9 cellular contexts compared by ENCODE assay signal in the genomic region with DNA sequence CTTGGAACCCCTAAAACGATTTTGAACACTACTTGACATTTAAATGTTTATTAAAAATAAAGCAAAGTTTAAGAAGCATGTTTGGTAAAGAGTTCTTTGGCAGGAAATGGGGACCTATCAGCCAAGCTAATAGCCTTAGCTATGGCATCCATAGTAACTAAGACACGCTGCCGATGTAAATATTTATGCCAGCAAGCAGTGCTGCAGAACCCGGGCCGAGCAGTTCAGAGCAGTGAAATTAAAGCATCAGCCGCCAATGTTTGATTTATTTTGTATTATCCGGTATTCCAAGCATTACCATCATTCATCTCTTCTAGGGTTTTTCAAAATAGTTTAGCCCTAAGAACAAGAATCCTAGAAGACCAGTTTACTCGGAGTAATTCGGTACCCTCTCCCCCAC.
DNase-seq lines count a peak whose midpoint lies in the region; ATAC-seq, FAIRE-seq and TF ChIP-seq lines count a peak whose summit lies in the region.
"Had no signal": no experiment of that assay in that cellular context is flagged by ENCODE, and none has a peak within 500 bp of the region (broad histone marks: within the 10 kb centered on the region; RNA-seq: fewer than 3 reads in every experiment).

No MANE protein-coding gene starts in this region.

- peak overlapping the region in 2 of 3 experiments; percentile 18 to 37 for H3K4me3 ChIP-seq in keratinocyte (ENCODE audit: control insufficient read depth in 2 of 3, extremely low read depth in 1 of 3, insufficient read depth in 2 of 3, low read depth in 1 of 3, low read length in 3 of 3)
- peak overlapping the region; percentile 21 for H3K4me3 ChIP-seq in thymus (ENCODE audit: low read length)

- H3K27ac Mint-ChIP-seq in activated T-cell treated with anti-CD3 and anti-CD28 coated beads, Interleukin-2, amount 50 U/mL, for 72 hours, result peak overlapping the region; percentile 98
- peak overlapping the region; percentile 98 for H3K27ac Mint-ChIP-seq in activated T-helper 1 cell treated with anti-CD3 and anti-CD28 coated beads, Interleukin-12 subunit alpha, Interleukin-12 subunit beta, Interleukin-2, Interleukin-4 antibody, amounts not matched to agents 30 ng/mL and 10 ng/mL and 1 ng/mL, durations not matched to agents 14 hours and 24 hours and 36 hours

- no peak for ATAC-seq in activated T-cell treated with anti-CD3 and anti-CD28 coated beads, Interleukin-2, amount 50 U/mL, for 72 hours (replicated peaks in 1 of 2)
- ATAC-seq in SK-N-SH treated with all-trans-retinoic acid at 6 μM for 48 hours, result no peak

- H3K4me3 Mint-ChIP-seq in activated T-cell treated with anti-CD3 and anti-CD28 coated beads, Interleukin-2, amount 50 U/mL, for 72 hours, result peak overlapping the region; percentile 75 to 84
- H3K4me3 Mint-ChIP-seq in activated T-helper 1 cell treated with anti-CD3 and anti-CD28 coated beads, Interleukin-12 subunit alpha, Interleukin-12 subunit beta, Interleukin-2, Interleukin-4 antibody, amounts not matched to agents 30 ng/mL and 10 ng/mL and 1 ng/mL, durations not matched to agents 14 hours and 24 hours and 36 hours, result peak overlapping the region; percentile 78

- no peaks in the 10 kb centered on the region for H3K27me3 Mint-ChIP-seq in activated T-cell treated with anti-CD3 and anti-CD28 coated beads, Interleukin-2, amount 50 U/mL, for 72 hours (ENCODE audit: low read depth)
- H3K27me3 Mint-ChIP-seq in activated T-helper 1 cell treated with anti-CD3 and anti-CD28 coated beads, Interleukin-12 subunit alpha, Interleukin-12 subunit beta, Interleukin-2, Interleukin-4 antibody, amounts not matched to agents 30 ng/mL and 10 ng/mL and 1 ng/mL, durations not matched to agents 14 hours and 24 hours and 36 hours (ENCODE audit: insufficient read depth), result no peaks in the 10 kb centered on the region

- H3K27me3 ChIP-seq in keratinocyte (ENCODE audit: control insufficient read depth, extremely low read depth, insufficient read depth, low read length) (no peaks in the 10 kb centered on the region), thymus (ENCODE audit: control insufficient read depth, insufficient read depth) (no peaks in the 10 kb centered on the region)

- no peaks in the 10 kb centered on the region for H3K9me3 Mint-ChIP-seq in activated T-cell treated with anti-CD3 and anti-CD28 coated beads, Interleukin-2, amount 50 U/mL, for 72 hours
- H3K9me3 Mint-ChIP-seq in activated T-helper 1 cell treated with anti-CD3 and anti-CD28 coated beads, Interleukin-12 subunit alpha, Interleukin-12 subunit beta, Interleukin-2, Interleukin-4 antibody, amounts not matched to agents 30 ng/mL and 10 ng/mL and 1 ng/mL, durations not matched to agents 14 hours and 24 hours and 36 hours, result no peaks in the 10 kb centered on the region

- intact Hi-C loops in activated T-helper 1 cell treated with anti-CD3 and anti-CD28 coated beads, Interleukin-12 subunit alpha, Interleukin-12 subunit beta, Interleukin-2, Interleukin-4 antibody, amounts not matched to agents 30 ng/mL and 10 ng/mL and 1 ng/mL, durations not matched to agents 14 hours and 24 hours and 36 hours (cut with micrococcal nuclease), result loop anchor here (1.0 to 10.0 kb wide), 10 partner anchors 13 to 1756 kb away; partner anchors contain the start of genes DYNC1H1, EVL, HSP90AA1 and RCOR1

- H3K27ac ChIP-seq in keratinocyte (ENCODE audit: control insufficient read depth, insufficient read depth, low read length) (peak overlapping the region; percentile 59), thymus (ENCODE audit: low read depth) (peak overlapping the region; percentile 97)

- 92% methylated on average over 9 of the region's 9 CpGs for WGBS in thymus

- peaks cover 14 to 43% of the 10 kb centered on the region in 2 donors for H3K36me3 Mint-ChIP-seq in activated T-cell treated with anti-CD3 and anti-CD28 coated beads, Interleukin-2, amount 50 U/mL, for 72 hours (ENCODE audit: insufficient read depth in 2 of 2)
- H3K36me3 Mint-ChIP-seq in activated T-helper 1 cell treated with anti-CD3 and anti-CD28 coated beads, Interleukin-12 subunit alpha, Interleukin-12 subunit beta, Interleukin-2, Interleukin-4 antibody, amounts not matched to agents 30 ng/mL and 10 ng/mL and 1 ng/mL, durations not matched to agents 14 hours and 24 hours and 36 hours (ENCODE audit: low read depth), result peaks cover 34% of the 10 kb centered on the region

- H3K9ac ChIP-seq in keratinocyte (ENCODE audit: control insufficient read depth, extremely low read depth, insufficient read depth, low read length), result peak overlapping the region; percentile 58

- no peaks in the 10 kb centered on the region for H4K20me1 ChIP-seq in keratinocyte (ENCODE audit: control insufficient read depth, extremely low read depth, insufficient read depth, low read length)

- DNase-seq in activated T-cell treated with anti-CD3 and anti-CD28 coated beads, Interleukin-2, amount 50 U/mL, for 72 hours, result no peak
- DNase-seq in activated T-cell treated with anti-CD3 and anti-CD28 coated beads for 4 hours (no peak), keratinocyte (ENCODE audit: low read depth, low spot score) (no peak), NCI-H2081 treated with DMSO at 0.1 percent for 48 hours (lab: John Stamatoyannopoulos, UW) (no peak), ACHN (no peak)
- no peak for DNase-seq in activated T-helper 1 cell treated with anti-CD3 and anti-CD28 coated beads, Interleukin-12 subunit alpha, Interleukin-12 subunit beta, Interleukin-2, Interleukin-4 antibody, amounts not matched to agents 30 ng/mL and 10 ng/mL and 1 ng/mL, durations not matched to agents 14 hours and 24 hours and 36 hours (ENCODE audit: low spot score)

- TF ChIP-seq CTCF in keratinocyte (optimal IDR thresholded peaks at IDR 0.05 in 1 of 3, IDR thresholded peaks at IDR 0.05 in 1 of 3, conservative IDR thresholded peaks at IDR 0.05 in 1 of 3; ENCODE audit: extremely low read depth in 1 of 3, insufficient read depth in 2 of 3, low read length in 3 of 3), result no peak

- H3K9me1 ChIP-seq in keratinocyte (ENCODE audit: control insufficient read depth, extremely low read depth, insufficient read depth, low read length), result no peaks in the 10 kb centered on the region

- peak overlapping the region; percentile 85 for H3K4me2 ChIP-seq in keratinocyte (ENCODE audit: control insufficient read depth, extremely low read depth, insufficient read depth, low read depth, low read length)

- dilution Hi-C loops in keratinocyte (cut with MboI; ENCODE audit: extremely low pct_ligation_motif_present, low sequenced_read_pairs), result no loop called here

- no peak for FAIRE-seq in keratinocyte (lab: Jason Lieb, UNC)
- FAIRE-seq: RCC 7860 had no signal

- H3K4me1 ChIP-seq in keratinocyte (ENCODE audit: control insufficient read depth, extremely low read depth, insufficient read depth, low read length) (peaks cover 23% of the 10 kb centered on the region), thymus (ENCODE audit: control insufficient read depth, insufficient read depth, low read length) (peaks cover 40% of the 10 kb centered on the region)

- no peak overlapping the region for H2AFZ ChIP-seq in keratinocyte (ENCODE audit: control insufficient read depth, low read length)

- H3K4me1 Mint-ChIP-seq in activated T-cell treated with anti-CD3 and anti-CD28 coated beads, Interleukin-2, amount 50 U/mL, for 72 hours (ENCODE audit: low read depth), result peaks cover 93% of the 10 kb centered on the region
- H3K4me1 Mint-ChIP-seq in activated T-helper 1 cell treated with anti-CD3 and anti-CD28 coated beads, Interleukin-12 subunit alpha, Interleukin-12 subunit beta, Interleukin-2, Interleukin-4 antibody, amounts not matched to agents 30 ng/mL and 10 ng/mL and 1 ng/mL, durations not matched to agents 14 hours and 24 hours and 36 hours (ENCODE audit: low read depth), result peaks cover 86% of the 10 kb centered on the region

- in situ Hi-C loops in ACHN (cut with HindIII; ENCODE audit: low pct_ligation_motif_present, low pct_unique_long_range_greater_than_20kb, low sequenced_read_pairs), result no loop called here

- H3K79me2 ChIP-seq in keratinocyte (ENCODE audit: control insufficient read depth, insufficient read depth, low read length), result peaks cover 83% of the 10 kb centered on the region

- H3K36me3 ChIP-seq in keratinocyte (ENCODE audit: control insufficient read depth in 2 of 2, extremely low read depth in 1 of 2, insufficient read depth in 2 of 2, low read length in 2 of 2) (peaks cover 0 to 10% of the 10 kb centered on the region in 2 experiments), thymus (ENCODE audit: control insufficient read depth, insufficient read depth) (peaks cover 7% of the 10 kb centered on the region)

- H3K9me3 ChIP-seq in keratinocyte (ENCODE audit: control insufficient read depth, low read depth, low read length) (no peaks in the 10 kb centered on the region), thymus (ENCODE audit: control insufficient read depth) (no peaks in the 10 kb centered on the region)

TF ChIP-seq in SK-N-SH treated with all-trans-retinoic acid at 6 μM for 48 hours, 23 proteins besides CTCF, POLR2A, EP300 and RAD21 (continues in another document):
- TF ChIP-seq ZC3H10 (CRISPR knock-in tag; IDR thresholded peaks at IDR 0.05), result no peak
- no peak for TF ChIP-seq OSR1 (CRISPR knock-in tag; IDR thresholded peaks at IDR 0.05)
- TF ChIP-seq SNAI2 (CRISPR knock-in tag; IDR thresholded peaks at IDR 0.05), result no peak
- no peak for TF ChIP-seq TSHZ2 (CRISPR knock-in tag; IDR thresholded peaks at IDR 0.05)
